ENCODE assay signal across 8 cellular contexts in genomic region chr18:79950440-79951341, GRCh38. TPM values are rescaled to one million over a fixed set of nuclear protein-coding genes. Genes with fewer than 3 reads are reported as not detected.
A peak's percentile ranks its signal among the peaks of the same experiment; 100 is the strongest.
DNase-seq lines count a peak whose midpoint lies in the region; ATAC-seq and TF ChIP-seq lines count a peak whose summit lies in the region.

No MANE protein-coding gene starts in this region.

- peak; percentile 53 for DNase-seq in ELR (ENCODE audit: low read depth)
- peak; percentile 41 for DNase-seq in cerebellum (ENCODE audit: low spot score)
- DNase-seq in left kidney (ENCODE audit: low read depth, low spot score): peak; percentile 68
- DNase-seq in GDM1 (lab: John Stamatoyannopoulos, UW): no peak
- DNase-seq in GOT3 (lab: John Stamatoyannopoulos, UW): no peak

- H3K79me2 ChIP-seq in OCI-LY3 (ENCODE audit: low read length): peaks cover 55% of the 10 kb centered on the region

- TF ChIP-seq CTCF in OCI-LY3 (IDR thresholded peaks at IDR 0.05; ENCODE audit: low read depth, low read length): no peak

- peak; percentile 23 for ATAC-seq in GM21737 (IDR thresholded peaks at IDR 0.05; ENCODE audit: unreplicated experiment)

- H3K27me3 ChIP-seq in OCI-LY3 (ENCODE audit: low read depth, low read length): no peaks in the 10 kb centered on the region
- H3K27me3 ChIP-seq in stomach smooth muscle (ENCODE audit: control insufficient read depth in 1 of 2, insufficient read depth in 2 of 2, low read length in 2 of 2): peaks cover 0 to 7% of the 10 kb centered on the region in 2 donors

- no peaks in the 10 kb centered on the region for H3K9me3 ChIP-seq in OCI-LY3 (ENCODE audit: insufficient read depth, low read length)
- H3K9me3 ChIP-seq in stomach smooth muscle (ENCODE audit: control insufficient read depth in 2 of 2, low read length in 2 of 2): no peaks in the 10 kb centered on the region

- H3K27ac ChIP-seq in OCI-LY3 (ENCODE audit: low read length) (peak overlapping the region; percentile 62), stomach smooth muscle (ENCODE audit: low read length) (no peak overlapping the region)

- H4K20me1 ChIP-seq in OCI-LY3 (ENCODE audit: insufficient read depth, low read length): peaks cover 43% of the 10 kb centered on the region

- H3K36me3 ChIP-seq in OCI-LY3 (replicated peaks; ENCODE audit: low read depth, low read length) (peaks cover 16% of the 10 kb centered on the region), stomach smooth muscle (ENCODE audit: control insufficient read depth in 2 of 2, insufficient read depth in 2 of 2, low read length in 2 of 2) (peaks cover 0 to 2% of the 10 kb centered on the region in 2 donors)

- peak overlapping the region; percentile 89 for H3K4me2 ChIP-seq in OCI-LY3 (ENCODE audit: low read length)

- H3K4me3 ChIP-seq in OCI-LY3 (ENCODE audit: low read length) (peak overlapping the region; percentile 82), stomach smooth muscle (ENCODE audit: low read length in 2 of 2) (peak overlapping the region; percentile 80 to 87)

- H2AFZ ChIP-seq in OCI-LY3 (ENCODE audit: low read depth, low read length): no peak overlapping the region

- H3K4me1 ChIP-seq in OCI-LY3 (ENCODE audit: low read length) (peaks cover 16% of the 10 kb centered on the region), stomach smooth muscle (ENCODE audit: control insufficient read depth, insufficient read depth, low read length) (peaks cover 28% of the 10 kb centered on the region)

- H3K9ac ChIP-seq in OCI-LY3 (ENCODE audit: low read length) (peak overlapping the region; percentile 83), stomach smooth muscle (ENCODE audit: low read length in 2 of 2) (peak overlapping the region; percentile 62 to 77)

RNA-seq across cellular contexts. Expression of gene SLC66A2, which starts 0.8 kb away (rescaled TPM):
- 26.4 TPM for total RNA-seq in cerebellum

RNA-seq across cellular contexts. Expression of gene HSBP1L1, which starts 13.8 kb away (rescaled TPM):
- total RNA-seq in cerebellum: 2.3 TPM

RNA-seq across cellular contexts. Expression of gene TXNL4A, which starts 37.7 kb away (rescaled TPM):
- total RNA-seq in cerebellum: 34.5 TPM

Comparison
In these comparisons a context has a peak if more than half of its experiments do, and no peak if none do; other contexts are left out.
1. DNase-seq: peak in ELR (single experiment), cerebellum (single experiment) and left kidney (single experiment); none in GDM1 (single experiment) and GOT3 (single experiment).